Comparison of ENCODE assay signal across 25 cellular contexts in genomic region chr7:114606100-114606499, GRCh38.
"Had no signal": no experiment of that assay in that cellular context is flagged by ENCODE, and none has a peak within 500 bp of the region (broad histone marks: within the 10 kb centered on the region; RNA-seq: fewer than 3 reads in every experiment).

No MANE protein-coding gene starts in this region.

- H3K36me3 ChIP-seq: colonic mucosa, esophagus squamous epithelium, gastrocnemius medialis, heart right ventricle, left lung, lower lobe of right lung had no signal

- H3K27me3 ChIP-seq: colonic mucosa, esophagus squamous epithelium, gastrocnemius medialis, heart right ventricle, left lung had no signal

- H3K4me1 ChIP-seq: colonic mucosa, esophagus squamous epithelium, gastrocnemius medialis, heart right ventricle, left lung, lower lobe of right lung had no signal

- H3K27ac ChIP-seq: colonic mucosa, epithelial cell of prostate, esophagus squamous epithelium, gastrocnemius medialis, heart right ventricle, left lung, lower lobe of right lung had no signal

- H3K4me3 ChIP-seq: colonic mucosa, esophagus squamous epithelium, gastrocnemius medialis, heart right ventricle, left lung, lower lobe of right lung had no signal

- FAIRE-seq: endometrium, islet of Langerhans, keratinocyte had no signal

- ATAC-seq: effector memory CD8-positive, alpha-beta T cell; esophagus mucosa; gastrocnemius medialis; heart right ventricle; left cardiac atrium; left lung; left ventricle myocardium superior; lower lobe of right lung had no signal

- DNase-seq: colonic mucosa; cortex of kidney; effector CD8-positive, alpha-beta T cell; effector memory CD8-positive, alpha-beta T cell; endodermal cell; erythroblast; esophagus squamous epithelium; foreskin fibroblast; foreskin melanocyte; gastrocnemius medialis; glutamatergic neuron; head of caudate nucleus; heart right ventricle; hippocampal formation; left cardiac atrium; left lung; left ventricle myocardium superior; lower lobe of right lung; mesendoderm; midbrain had no signal

- H3K9me3 ChIP-seq: colonic mucosa, esophagus squamous epithelium, gastrocnemius medialis, heart right ventricle, left lung, lower lobe of right lung had no signal
